8 cellular contexts compared by ENCODE assay signal in the genomic region with DNA sequence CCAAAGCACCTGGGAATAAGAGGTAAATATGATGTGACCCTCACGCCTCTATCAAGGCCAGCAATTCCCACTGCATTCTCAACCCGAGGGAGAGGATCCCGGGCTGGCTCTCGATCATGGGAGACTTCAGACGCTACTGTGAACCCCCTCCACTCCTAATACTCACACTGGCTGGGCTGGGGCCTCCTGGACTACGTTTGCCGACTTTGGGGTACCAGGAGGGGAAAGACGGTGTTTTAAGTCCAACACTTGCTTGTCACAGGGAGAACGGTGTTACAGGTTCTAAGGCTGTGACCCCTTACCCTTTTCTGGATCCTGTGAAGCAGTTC. TPM values are rescaled to one million over a fixed set of nuclear protein-coding genes. Genes with fewer than 3 reads are reported as not detected.
DNase-seq lines count a peak whose midpoint lies in the region; ATAC-seq and TF ChIP-seq lines count a peak whose summit lies in the region.

No MANE protein-coding gene starts in this region.

- H3K36me3 ChIP-seq in DOHH2 (ENCODE audit: control insufficient read depth, low read length) (peaks cover 68% of the 10 kb centered on the region), OCI-LY1 (ENCODE audit: insufficient read depth, low read length) (peaks cover 53% of the 10 kb centered on the region), ectodermal cell (ENCODE audit: control insufficient read depth, insufficient read depth, low read length) (peaks cover 19% of the 10 kb centered on the region), muscle layer of duodenum (ENCODE audit: control insufficient read depth in 1 of 2, insufficient read depth in 2 of 2, low read length in 2 of 2) (peaks cover 12 to 13% of the 10 kb centered on the region in 2 donors)

- H4K20me1 ChIP-seq in DOHH2 (ENCODE audit: control insufficient read depth, insufficient read depth, low read depth, low read length) = peaks cover 42% of the 10 kb centered on the region
- peaks cover 5% of the 10 kb centered on the region for H4K20me1 ChIP-seq in OCI-LY1 (ENCODE audit: insufficient read depth, low read length)

- H3K79me2 ChIP-seq in DOHH2 (ENCODE audit: control insufficient read depth, low read length) (peaks cover 58% of the 10 kb centered on the region), OCI-LY1 (ENCODE audit: insufficient read depth, low read length) (peaks cover 55% of the 10 kb centered on the region)

- peak overlapping the region; percentile 100 for H3K9ac ChIP-seq in OCI-LY1 (ENCODE audit: low read length)

- H3K4me3 ChIP-seq in DOHH2 (ENCODE audit: low read length) (peak overlapping the region; percentile 100), OCI-LY1 (ENCODE audit: low read depth, low read length, poor library complexity, severe bottlenecking) (peak overlapping the region; percentile 99), ectodermal cell (ENCODE audit: insufficient read depth, low read depth, low read length) (peak overlapping the region; percentile 97), muscle layer of duodenum (ENCODE audit: low read depth in 1 of 2, low read length in 2 of 2) (peak overlapping the region; percentile 75 to 100)

- peaks cover 46% of the 10 kb centered on the region for H3F3A ChIP-seq in DOHH2 (ENCODE audit: control insufficient read depth, insufficient read depth)
- H3F3A ChIP-seq in OCI-LY1 (ENCODE audit: insufficient read depth, low read length) = no peaks in the 10 kb centered on the region

- 1% methylated on average over 8 to 9 of the region's 9 CpGs for WGBS in ectodermal cell, 2 experiments

- no peak for TF ChIP-seq CTCF in DOHH2 (IDR thresholded peaks at IDR 0.05; ENCODE audit: low read depth, low read length, poor library complexity, severe bottlenecking)
- TF ChIP-seq CTCF in OCI-LY1 (IDR thresholded peaks at IDR 0.05; ENCODE audit: low read length) = no peak

- H3K9me2 ChIP-seq in DOHH2 (replicated peaks; ENCODE audit: control insufficient read depth, low read length) (no peaks in the 10 kb centered on the region), OCI-LY1 (ENCODE audit: low read depth, low read length) (no peaks in the 10 kb centered on the region)

- H3K4me2 ChIP-seq in DOHH2 (ENCODE audit: low read length) (peak overlapping the region; percentile 97), OCI-LY1 (ENCODE audit: low read length) (peak overlapping the region; percentile 80)

- peaks cover 64% of the 10 kb centered on the region for H3K4me1 ChIP-seq in DOHH2 (ENCODE audit: control insufficient read depth, low read length)
- H3K4me1 ChIP-seq in OCI-LY1 (ENCODE audit: insufficient read depth, low read length, severe bottlenecking) = peaks cover 53% of the 10 kb centered on the region
- H3K4me1 ChIP-seq in ectodermal cell (ENCODE audit: control insufficient read depth, insufficient read depth, low read length) = peaks cover 24% of the 10 kb centered on the region
- peaks cover 32 to 43% of the 10 kb centered on the region in 2 donors for H3K4me1 ChIP-seq in muscle layer of duodenum (ENCODE audit: control insufficient read depth in 1 of 2, insufficient read depth in 2 of 2, low read length in 2 of 2)

- H3K27me3 ChIP-seq in DOHH2 (ENCODE audit: control insufficient read depth, low read length) = no peaks in the 10 kb centered on the region
- H3K27me3 ChIP-seq in OCI-LY1 (ENCODE audit: insufficient read depth, low read length) = no peaks in the 10 kb centered on the region
- no peaks in the 10 kb centered on the region for H3K27me3 ChIP-seq in ectodermal cell (ENCODE audit: control insufficient read depth, insufficient read depth, low read length, poor library complexity, severe bottlenecking)
- no peaks in the 10 kb centered on the region for H3K27me3 ChIP-seq in muscle layer of duodenum (ENCODE audit: low read depth, low read length)

- no peak for ATAC-seq in HG03457 (IDR thresholded peaks at IDR 0.05; ENCODE audit: unreplicated experiment)

- H2AFZ ChIP-seq in OCI-LY1 (ENCODE audit: low read length) = no peak overlapping the region

- DNase-seq in GOT3 (lab: John Stamatoyannopoulos, UW) (no peak), HuH-7 (ENCODE audit: low spot score) (no peak), inferior parietal cortex (ENCODE audit: extremely low spot score) (no peak)

- H3K27ac ChIP-seq in DOHH2 (ENCODE audit: low read depth, low read length) (peak overlapping the region; percentile 96), OCI-LY1 (ENCODE audit: low read depth, low read length, poor library complexity, severe bottlenecking) (peak overlapping the region; percentile 92), ectodermal cell (ENCODE audit: insufficient read depth, low read depth, low read length, poor library complexity, severe bottlenecking) (peak overlapping the region; percentile 96), muscle layer of duodenum (ENCODE audit: low read length) (peak overlapping the region; percentile 99)

- H3K9me3 ChIP-seq in DOHH2 (ENCODE audit: control insufficient read depth, insufficient read depth, low read length) = no peaks in the 10 kb centered on the region
- no peaks in the 10 kb centered on the region for H3K9me3 ChIP-seq in OCI-LY1 (ENCODE audit: low read length)
- no peaks in the 10 kb centered on the region for H3K9me3 ChIP-seq in ectodermal cell (ENCODE audit: control insufficient read depth, low read length)
- H3K9me3 ChIP-seq in muscle layer of duodenum (ENCODE audit: control insufficient read depth in 1 of 2, low read length in 2 of 2) = no peaks in the 10 kb centered on the region

RNA-seq across cellular contexts. Expression of a gene that starts 0.5 kb away (rescaled TPM):
- 1,657 TPM for polyA plus RNA-seq in ectodermal cell (2013, experiment 1 of 4)
- polyA plus RNA-seq in ectodermal cell (2013, experiment 2 of 4) = 1,601 TPM
- polyA plus RNA-seq in ectodermal cell (2013, experiment 3 of 4) = 1,820 TPM
- 2,131 TPM for polyA plus RNA-seq in ectodermal cell (2013, experiment 4 of 4)

RNA-seq across cellular contexts. Expression of a gene that starts 27.5 kb away (rescaled TPM):
- polyA plus RNA-seq in ectodermal cell (2013, experiment 1 of 4) = 92.9 TPM
- 105 TPM for polyA plus RNA-seq in ectodermal cell (2013, experiment 2 of 4)
- polyA plus RNA-seq in ectodermal cell (2013, experiment 3 of 4) = 81.7 TPM
- polyA plus RNA-seq in ectodermal cell (2013, experiment 4 of 4) = 77.1 TPM

RNA-seq across cellular contexts. Expression of a gene that starts 36.5 kb away (rescaled TPM):
- polyA plus RNA-seq in ectodermal cell (2013, experiment 1 of 4) = 390 TPM
- 381 TPM for polyA plus RNA-seq in ectodermal cell (2013, experiment 2 of 4)
- polyA plus RNA-seq in ectodermal cell (2013, experiment 3 of 4) = 297 TPM
- 317 TPM for polyA plus RNA-seq in ectodermal cell (2013, experiment 4 of 4)

RNA-seq across cellular contexts. Expression of a gene that starts 38.5 kb away (rescaled TPM):
- 4.9 TPM for polyA plus RNA-seq in ectodermal cell (2013, experiment 1 of 4)
- 5.5 TPM for polyA plus RNA-seq in ectodermal cell (2013, experiment 2 of 4)
- polyA plus RNA-seq in ectodermal cell (2013, experiment 3 of 4) = 4.3 TPM
- 5.8 TPM for polyA plus RNA-seq in ectodermal cell (2013, experiment 4 of 4)
